ENCODE assay signal across 9 cellular contexts in genomic region chr13:97953376-97953970, GRCh38. TPM values are rescaled to one million over a fixed set of nuclear protein-coding genes. Genes with fewer than 3 reads are reported as not detected.
A peak's percentile ranks its signal among the peaks of the same experiment; 100 is the strongest.
DNase-seq lines count a peak whose midpoint lies in the region; ATAC-seq, FAIRE-seq and TF ChIP-seq lines count a peak whose summit lies in the region.
"Had no signal": no experiment of that assay in that cellular context is flagged by ENCODE, and none has a peak within 500 bp of the region (broad histone marks: within the 10 kb centered on the region; RNA-seq: fewer than 3 reads in every experiment).

IPO5 (plus strand) TSS chr13:97953675; CDS start chr13:97976697, 23,022 bp downstream.

- peaks cover 11% of the 10 kb centered on the region for H3K9me3 Mint-ChIP-seq in Caco-2 (ENCODE audit: unreplicated experiment)
- H3K9me3 Mint-ChIP-seq in activated B cell treated with CpG ODN at 0.5 μM for 24 hours = no peaks in the 10 kb centered on the region

- intact Hi-C loops in Caco-2 (cut with micrococcal nuclease; ENCODE audit: unreplicated experiment) (no loop called here), activated B cell treated with CpG ODN at 0.5 μM for 24 hours (cut with micrococcal nuclease) (no loop called here), pancreas (cut with DNase I) (no loop called here)

- no peak for FAIRE-seq in pancreas (lab: Jason Lieb, UNC)
- FAIRE-seq: colon had no signal

- WGBS in pancreas, 2 donors = 57 to 70% methylated on average over 10 of the region's 10 CpGs

- H3K27me3 Mint-ChIP-seq in Caco-2 (ENCODE audit: insufficient read depth, unreplicated experiment) (no peaks in the 10 kb centered on the region), activated B cell treated with CpG ODN at 0.5 μM for 24 hours (no peaks in the 10 kb centered on the region)

- no peak for ATAC-seq in activated B cell treated with CpG ODN at 0.5 μM for 24 hours (ENCODE audit: low read depth)
- ATAC-seq in pancreas = no peak
- no peak for ATAC-seq in GM21360 (IDR thresholded peaks at IDR 0.05; ENCODE audit: unreplicated experiment)
- no peak for ATAC-seq in GM18502 (IDR thresholded peaks at IDR 0.05; ENCODE audit: poor library complexity, unreplicated experiment)
- no peak for ATAC-seq in HG03378 (IDR thresholded peaks at IDR 0.05; ENCODE audit: unreplicated experiment)

- no peaks in the 10 kb centered on the region for H3K4me1 Mint-ChIP-seq in Caco-2 (ENCODE audit: low read depth, unreplicated experiment)
- peaks cover 2% of the 10 kb centered on the region for H3K4me1 Mint-ChIP-seq in activated B cell treated with CpG ODN at 0.5 μM for 24 hours

- H3K27ac ChIP-seq in pancreas = no peak within 1 kb of the TSS

- BruUV-seq in Caco-2 (replicated peaks; lab: Mats Ljungman, UMichigan) = no TSS peak

- H3K27ac Mint-ChIP-seq in Caco-2 (ENCODE audit: unreplicated experiment) = no peak within 1 kb of the TSS
- no peak within 1 kb of the TSS for H3K27ac Mint-ChIP-seq in activated B cell treated with CpG ODN at 0.5 μM for 24 hours

- H3K36me3 ChIP-seq in Caco-2 (ENCODE audit: control insufficient read depth, insufficient read depth, low read length) = no peaks in the 10 kb centered on the region
- no peaks in the 10 kb centered on the region for H3K36me3 ChIP-seq in pancreas

- H3K4me3 Mint-ChIP-seq in Caco-2 (ENCODE audit: unreplicated experiment) (no peak within 1 kb of the TSS), activated B cell treated with CpG ODN at 0.5 μM for 24 hours (no peak within 1 kb of the TSS)

- H3K4me1 ChIP-seq in Caco-2 = no peaks in the 10 kb centered on the region
- no peaks in the 10 kb centered on the region for H3K4me1 ChIP-seq in pancreas

- CTCF ChIA-PET in Caco-2 (lab: Charles Lee) = no interaction called here
- CTCF ChIA-PET in activated B cell treated with CpG ODN at 0.5 μM for 24 hours (lab: Charles Lee) = no interaction called here

- H3K4me3 ChIP-seq in Caco-2 (ENCODE audit: low read depth, low read length) = no peak within 1 kb of the TSS
- H3K4me3 ChIP-seq in pancreas = no peak within 1 kb of the TSS

- no peaks in the 10 kb centered on the region for H3K27me3 ChIP-seq in Caco-2 (replicated peaks; ENCODE audit: control insufficient read depth, insufficient read depth, low read length)
- H3K27me3 ChIP-seq in pancreas = no peaks in the 10 kb centered on the region

- POLR2A ChIA-PET in Caco-2 (lab: Charles Lee) (no interaction called here), activated B cell treated with CpG ODN at 0.5 μM for 24 hours (lab: Charles Lee) (no interaction called here)

- peaks cover 4% of the 10 kb centered on the region; the same call in 1 of the 2 replicates for H3K9me3 ChIP-seq in Caco-2
- no peaks in the 10 kb centered on the region for H3K9me3 ChIP-seq in pancreas

- H3K36me3 Mint-ChIP-seq in Caco-2 (ENCODE audit: insufficient read depth, unreplicated experiment) = peaks cover 6% of the 10 kb centered on the region
- no peaks in the 10 kb centered on the region for H3K36me3 Mint-ChIP-seq in activated B cell treated with CpG ODN at 0.5 μM for 24 hours (ENCODE audit: low read depth)

- DNase-seq in Caco-2 = no peak
- no peak for DNase-seq in activated B cell treated with CpG ODN at 0.5 μM for 24 hours
- DNase-seq in glomerular visceral epithelial cell (ENCODE audit: extremely low spot score) = peak; percentile 73
- no peak for DNase-seq in pancreas
- DNase-seq in DMS79 (lab: John Stamatoyannopoulos, UW) = no peak

- TF ChIP-seq CTCF in Caco-2 (IDR thresholded peaks at IDR 0.05; ENCODE audit: insufficient read depth in 1 of 2, low read depth in 1 of 2, low read length in 1 of 2, severe bottlenecking in 1 of 2, unreplicated experiment in 1 of 2) (no peak), activated B cell treated with CpG ODN at 0.5 μM for 24 hours (IDR thresholded peaks at IDR 0.05) (no peak), pancreas (IDR thresholded peaks at IDR 0.05) (no peak)

RNA-seq across cellular contexts. Expression of gene IPO5, which starts in this region (rescaled TPM):
- total RNA-seq in Caco-2 (2022) (247 and 253 TPM in 2 replicates), activated B cell treated with CpG ODN at 0.5 μM for 24 hours (139 and 152 TPM in 2 replicates), pancreas (100 to 1,000 TPM in 4 of 6 donors, 10 to 100 TPM in 2; 80.4 to 140 (median 105) TPM)
- polyA plus RNA-seq in pancreas = 10 to 100 TPM; 32.6 to 35.8 TPM
